In the genomic region with DNA sequence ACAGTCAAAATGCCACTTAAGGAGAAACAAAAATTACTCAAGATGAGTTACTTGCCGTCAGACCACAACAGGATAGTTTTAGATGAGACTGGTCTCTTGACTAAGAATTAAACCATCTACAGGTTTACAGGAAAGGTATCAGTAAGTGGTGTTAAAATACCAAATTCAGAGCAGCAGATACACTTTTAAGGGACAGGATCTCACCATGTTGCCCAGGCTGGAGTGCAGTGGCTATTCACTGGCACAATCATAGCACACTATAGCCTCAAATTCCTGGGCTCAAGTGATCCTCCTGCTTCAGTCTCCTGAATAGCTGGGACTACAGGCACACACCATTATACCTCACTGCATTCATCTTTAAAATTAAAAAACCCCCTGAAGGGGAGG, we compare ENCODE assay signal across 26 cellular contexts. TPM values are rescaled to one million over a fixed set of nuclear protein-coding genes. Genes with fewer than 3 reads are reported as not detected.
DNase-seq lines count a peak whose midpoint lies in the region; ATAC-seq and TF ChIP-seq lines count a peak whose summit lies in the region.
"Had no signal": no experiment of that assay in that cellular context is flagged by ENCODE, and none has a peak within 500 bp of the region (broad histone marks: within the 10 kb centered on the region; RNA-seq: fewer than 3 reads in every experiment).

No MANE protein-coding gene starts in this region.

- POLR2A ChIA-PET in Panc1 (lab: Charles Lee): interaction anchor here (0.7 kb wide), 1 partner anchor 9 kb away, joined by 13 read pairs; no protein-coding TSS in a partner anchor

- H3K27ac Mint-ChIP-seq in neural progenitor cell: no peak overlapping the region

- H3K9ac ChIP-seq in neural progenitor cell: no peak overlapping the region

- no peaks in the 10 kb centered on the region for H3K4me1 ChIP-seq in cardiac muscle cell (ENCODE audit: low read depth)
- peaks cover 4% of the 10 kb centered on the region for H3K4me1 ChIP-seq in Panc1 (ENCODE audit: control insufficient read depth, insufficient read depth, low read length)
- no peaks in the 10 kb centered on the region for H3K4me1 ChIP-seq in neural progenitor cell

- DNase-seq in cardiac muscle cell (ENCODE audit: low read depth in 1 of 2, low spot score in 1 of 2): no peak
- no peak for DNase-seq in left ventricle myocardium superior
- no peak for DNase-seq in Panc1 (ENCODE audit: low read depth, low spot score)
- DNase-seq in neural progenitor cell (ENCODE audit: low spot score): no peak
- no peak for DNase-seq in hepatic stellate cell (ENCODE audit: low spot score)
- DNase-seq in amniotic stem cell (lab: John Stamatoyannopoulos, UW): no peak
- DNase-seq: anterior cingulate cortex; cerebellar nuclear complex; DMS153; foreskin fibroblast; hippocampal formation; islet precursor cell; MG63; NCI-H1436; NCI-H510A treated with DMSO at 0.1 percent for 48 hours; NK-92 treated with Interleukin-12 subunit alpha and Interleukin-12 subunit beta, amount 100 ng/mL, for 24 hours; occipital lobe; Peyer's patch; retina; stimulated activated CD4-positive, alpha-beta T cell treated with anti-CD3 and anti-CD28 coated beads, Interleukin-12 subunit alpha, Interleukin-12 subunit beta, amount 100 ng/mL, for 4 hours; upper lobe of left lung had no signal

- H3K9me3 ChIP-seq in cardiac muscle cell (ENCODE audit: low read depth) (no peaks in the 10 kb centered on the region), Panc1 (ENCODE audit: control insufficient read depth, insufficient read depth, low read depth, low read length) (no peaks in the 10 kb centered on the region), neural progenitor cell (ENCODE audit: low read depth) (no peaks in the 10 kb centered on the region)
- H3K9me3 ChIP-seq: MG63, Peyer's patch, SJSA1, upper lobe of left lung had no signal

- CTCF ChIA-PET in Panc1 (lab: Charles Lee): no interaction called here

- H3K79me2 ChIP-seq in neural progenitor cell (ENCODE audit: low read depth): peaks cover 62% of the 10 kb centered on the region

- in situ Hi-C loops in Panc1 (cut with HindIII; ENCODE audit: low pct_unique_long_range_greater_than_20kb, low sequenced_read_pairs): no loop called here

- ATAC-seq in left ventricle myocardium superior: no peak
- no peak for ATAC-seq in Panc1

- BruUV-seq in Panc1 (replicated peaks; lab: Mats Ljungman, UMichigan): TSS peak; percentile 48

- H3K27me3 ChIP-seq in cardiac muscle cell: no peaks in the 10 kb centered on the region
- no peaks in the 10 kb centered on the region for H3K27me3 ChIP-seq in Panc1 (ENCODE audit: control insufficient read depth, insufficient read depth, low read length)
- no peaks in the 10 kb centered on the region for H3K27me3 ChIP-seq in neural progenitor cell
- H3K27me3 ChIP-seq: MG63, Peyer's patch, SJSA1, upper lobe of left lung had no signal

- peaks cover 4% of the 10 kb centered on the region for H3K4me1 Mint-ChIP-seq in neural progenitor cell

- peaks cover 4% of the 10 kb centered on the region for H3K27me3 Mint-ChIP-seq in neural progenitor cell (ENCODE audit: insufficient read depth, low read depth)

- no peak overlapping the region for H2AFZ ChIP-seq in neural progenitor cell (replicated peaks)

- H3K36me3 Mint-ChIP-seq in neural progenitor cell: peaks cover 61% of the 10 kb centered on the region

- H3K36me3 ChIP-seq in cardiac muscle cell (peaks cover 77% of the 10 kb centered on the region), Panc1 (ENCODE audit: control insufficient read depth, insufficient read depth, low read length) (peaks cover 46% of the 10 kb centered on the region), neural progenitor cell (peaks cover 36% of the 10 kb centered on the region)

- H3K27ac ChIP-seq in cardiac muscle cell (peak overlapping the region; percentile 68), Panc1 (ENCODE audit: low read length) (no peak overlapping the region), neural progenitor cell (peak overlapping the region; percentile 74)
- H3K27ac ChIP-seq: HL-60, Peyer's patch, SJSA1, upper lobe of left lung had no signal

- H4K20me1 ChIP-seq in neural progenitor cell (ENCODE audit: low read depth): peaks cover 98% of the 10 kb centered on the region

- no peak overlapping the region for H3K4me3 Mint-ChIP-seq in neural progenitor cell

- H3K9me3 Mint-ChIP-seq in neural progenitor cell: no peaks in the 10 kb centered on the region

- peaks cover 86% of the 10 kb centered on the region for H3F3A ChIP-seq in neural progenitor cell (ENCODE audit: low read depth)

- intact Hi-C loops in left ventricle myocardium superior (cut with micrococcal nuclease): no loop called here
- intact Hi-C loops in Panc1 (cut with micrococcal nuclease; ENCODE audit: unreplicated experiment): no loop called here

- H3K4me2 ChIP-seq in neural progenitor cell: no peak overlapping the region

- H3K4me3 ChIP-seq in cardiac muscle cell (no peak overlapping the region), Panc1 (ENCODE audit: low read depth in 2 of 2, low read length in 2 of 2) (no peak overlapping the region), neural progenitor cell (no peak overlapping the region)
- H3K4me3 ChIP-seq: lung, MG63, Peyer's patch, SJSA1, upper lobe of left lung had no signal

- TF ChIP-seq CTCF in cardiac muscle cell (IDR thresholded peaks at IDR 0.05; ENCODE audit: low read depth, low read length) (no peak), Panc1 (IDR thresholded peaks at IDR 0.05) (no peak), neural progenitor cell (IDR thresholded peaks at IDR 0.05) (no peak)

RNA-seq across cellular contexts. Expression of gene MCCD1, which starts 4.7 kb away (rescaled TPM):
- not detected in 2 replicates for total RNA-seq in cardiac muscle cell
- not detected in 2 replicates for polyA plus RNA-seq in cardiac muscle cell
- total RNA-seq in left ventricle myocardium superior: not detected
- total RNA-seq in Panc1 (2021; ENCODE audit: unreplicated experiment): not detected
- 0.23 TPM for polyA plus RNA-seq in Panc1 (2012; ENCODE audit: insufficient read length)
- not detected in 2 replicates for total RNA-seq in neural progenitor cell (ENCODE audit: low replicate concordance)
- total RNA-seq: epithelial cell of proximal tubule; lung; occipital lobe; Peyer's patch; SJSA1; T-helper 2 cell treated with Interferon-gamma antibody and Interleukin-4, amounts not matched to agents 100 ng/mL and 5 ng/mL, for 36 hours; upper lobe of left lung had no signal
- polyA plus RNA-seq: lung had no signal

RNA-seq across cellular contexts. Expression of gene DDX39B, which starts 8.4 kb away (rescaled TPM):
- total RNA-seq in cardiac muscle cell (371 and 455 TPM in 2 replicates), left ventricle myocardium superior (176 TPM), Panc1 (2021; ENCODE audit: unreplicated experiment) (401 TPM), neural progenitor cell (ENCODE audit: low replicate concordance) (493 and 913 TPM in 2 replicates)
- 321 and 373 TPM in 2 replicates for polyA plus RNA-seq in cardiac muscle cell
- 382 TPM for polyA plus RNA-seq in Panc1 (2012; ENCODE audit: insufficient read length)

RNA-seq across cellular contexts. Expression of gene ATP6V1G2, which starts 13.0 kb away (rescaled TPM):
- total RNA-seq in cardiac muscle cell (21.2 and 28.8 TPM in 2 replicates), left ventricle myocardium superior (2.1 TPM), Panc1 (2021; ENCODE audit: unreplicated experiment) (0.98 TPM), neural progenitor cell (ENCODE audit: low replicate concordance) (6.8 and 8.8 TPM in 2 replicates)
- polyA plus RNA-seq in cardiac muscle cell: 32.7 and 40.2 TPM in 2 replicates
- polyA plus RNA-seq in Panc1 (2012; ENCODE audit: insufficient read length): 1.2 TPM
- total RNA-seq: Peyer's patch had no signal

RNA-seq across cellular contexts. Expression of gene NFKBIL1, which starts 14.0 kb away (rescaled TPM):
- total RNA-seq in cardiac muscle cell (43.6 and 51.2 TPM in 2 replicates), left ventricle myocardium superior (12.7 TPM), Panc1 (2021; ENCODE audit: unreplicated experiment) (27.9 TPM), neural progenitor cell (ENCODE audit: low replicate concordance) (8.6 and 30.3 TPM in 2 replicates)
- 38.4 and 47.1 TPM in 2 replicates for polyA plus RNA-seq in cardiac muscle cell
- polyA plus RNA-seq in Panc1 (2012; ENCODE audit: insufficient read length): 36.1 TPM

RNA-seq across cellular contexts. Expression of gene MICB, which starts 35.5 kb away (rescaled TPM):
- total RNA-seq in cardiac muscle cell (2.2 and 3.6 TPM in 2 replicates), left ventricle myocardium superior (1.7 TPM), Panc1 (2021; ENCODE audit: unreplicated experiment) (72.1 TPM), neural progenitor cell (ENCODE audit: low replicate concordance) (8.1 and 9.1 TPM in 2 replicates)
- polyA plus RNA-seq in cardiac muscle cell: 0.64 and 0.99 TPM in 2 replicates
- 53.1 TPM for polyA plus RNA-seq in Panc1 (2012; ENCODE audit: insufficient read length)
